Comparison of ENCODE assay signal across 1 cellular context in genomic region chr4:3268395-3269104, GRCh38.
TF ChIP-seq lines count a peak whose summit lies in the region.

No MANE protein-coding gene starts in this region.

TF ChIP-seq in H1, 55 proteins besides CTCF, POLR2A, EP300 and RAD21:
- TF ChIP-seq GTF2F1 (IDR thresholded peaks at IDR 0.05; ENCODE audit: borderline replicate concordance, low read depth, low read length) (no peak), TBP (IDR thresholded peaks at IDR 0.05; ENCODE audit: low read depth, low read length) (no peak), TCF12 (IDR thresholded peaks at IDR 0.05; ENCODE audit: low read depth, low read length) (no peak), RBBP5 (IDR thresholded peaks at IDR 0.05; ENCODE audit: borderline replicate concordance, low read depth, low read length) (no peak), SIN3A (conservative IDR thresholded peaks at IDR 0.05 in 1 of 2, IDR thresholded peaks at IDR 0.05 in 1 of 2; ENCODE audit: low read depth in 1 of 2, low read length in 2 of 2) (no peak), SAP30 (IDR thresholded peaks at IDR 0.05; ENCODE audit: insufficient read depth, insufficient replicate concordance, low read length) (no peak), TAF1 (IDR thresholded peaks at IDR 0.05; ENCODE audit: low read depth, low read length) (no peak), SP4 (IDR thresholded peaks at IDR 0.05; ENCODE audit: low read length) (no peak), MAFK (IDR thresholded peaks at IDR 0.05; ENCODE audit: low read depth, low read length) (no peak), CTBP2 (IDR thresholded peaks at IDR 0.05; ENCODE audit: borderline replicate concordance, insufficient read depth, insufficient read length, low read length) (no peak), RNF2 (IDR thresholded peaks at IDR 0.05; ENCODE audit: borderline replicate concordance, low read depth, low read length, missing control alignments, poor library complexity, severe bottlenecking) (no peak), RXRA (IDR thresholded peaks at IDR 0.05; ENCODE audit: insufficient read depth, low read depth, low read length) (no peak)
- TF ChIP-seq, protein P1, sequence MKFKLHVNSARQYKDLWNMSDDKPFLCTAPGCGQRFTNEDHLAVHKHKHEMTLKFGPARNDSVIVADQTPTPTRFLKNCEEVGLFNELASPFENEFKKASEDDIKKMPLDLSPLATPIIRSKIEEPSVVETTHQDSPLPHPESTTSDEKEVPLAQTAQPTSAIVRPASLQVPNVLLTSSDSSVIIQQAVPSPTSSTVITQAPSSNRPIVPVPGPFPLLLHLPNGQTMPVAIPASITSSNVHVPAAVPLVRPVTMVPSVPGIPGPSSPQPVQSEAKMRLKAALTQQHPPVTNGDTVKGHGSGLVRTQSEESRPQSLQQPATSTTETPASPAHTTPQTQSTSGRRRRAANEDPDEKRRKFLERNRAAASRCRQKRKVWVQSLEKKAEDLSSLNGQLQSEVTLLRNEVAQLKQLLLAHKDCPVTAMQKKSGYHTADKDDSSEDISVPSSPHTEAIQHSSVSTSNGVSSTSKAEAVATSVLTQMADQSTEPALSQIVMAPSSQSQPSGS (IDR thresholded peaks at IDR 0.05; ENCODE audit: low read length) = no peak
